Comparison of ENCODE assay signal across 21 cellular contexts in genomic region chr17:64003526-64004121, GRCh38. TPM values are rescaled to one million over a fixed set of nuclear protein-coding genes. Genes with fewer than 3 reads are reported as not detected.
A peak's percentile ranks its signal among the peaks of the same experiment; 100 is the strongest.
DNase-seq lines count a peak whose midpoint lies in the region; TF ChIP-seq lines count a peak whose summit lies in the region.
"Had no signal": no experiment of that assay in that cellular context is flagged by ENCODE, and none has a peak within 500 bp of the region (broad histone marks: within the 10 kb centered on the region; RNA-seq: fewer than 3 reads in every experiment).

No MANE protein-coding gene starts in this region.

- H3K4me1 ChIP-seq in sigmoid colon: peaks cover 0 to 8% (median 4%) of the 10 kb centered on the region in 4 donors
- H3K4me1 ChIP-seq in GM23248 (ENCODE audit: insufficient read depth): 0 out of 2 replicates have a peak, but pooled peaks cover 4% of the 10 kb centered on the region

- H3K9me3 Mint-ChIP-seq in chondrocyte (ENCODE audit: low read depth): no peaks in the 10 kb centered on the region
- H3K9me3 Mint-ChIP-seq in activated CD4-positive, alpha-beta T cell treated with anti-CD3 and anti-CD28 coated beads, Interleukin-2, amount 10 ng/mL, durations not matched to agents 24 days and 14 days: no peaks in the 10 kb centered on the region
- H3K9me3 Mint-ChIP-seq: nephron had no signal

- in situ Hi-C loops in GM13976 (cut with MboI; ENCODE audit: low sequenced_read_pairs, unreplicated experiment) (no loop called here), GM23248 (cut with MboI) (no loop called here)

- H3K4me1 Mint-ChIP-seq in chondrocyte (ENCODE audit: low read depth): peaks cover 9% of the 10 kb centered on the region
- H3K4me1 Mint-ChIP-seq in activated CD4-positive, alpha-beta T cell treated with anti-CD3 and anti-CD28 coated beads, Interleukin-2, amount 10 ng/mL, durations not matched to agents 24 days and 14 days: peaks cover 14% of the 10 kb centered on the region

- H3K4me3 ChIP-seq in sigmoid colon (no peak overlapping the region), GM23248 (no peak overlapping the region)
- H3K4me3 ChIP-seq: lung had no signal

- no peaks in the 10 kb centered on the region for H3K79me2 ChIP-seq in GM23248 (ENCODE audit: insufficient read depth)

- no peak overlapping the region for H2AFZ ChIP-seq in GM23248

- TF ChIP-seq EP300 in sigmoid colon (IDR thresholded peaks at IDR 0.05): no peak

- TF ChIP-seq CTCF in GM13976 (IDR thresholded peaks at IDR 0.05; ENCODE audit: borderline replicate concordance, control extremely low read depth, extremely low read depth, insufficient read depth, missing control alignments): no peak
- TF ChIP-seq CTCF in chondrocyte (IDR thresholded peaks at IDR 0.05): no peak
- TF ChIP-seq CTCF in sigmoid colon (IDR thresholded peaks at IDR 0.05): no peak

- no peak overlapping the region for H3K4me2 ChIP-seq in GM23248 (ENCODE audit: unreplicated experiment)

- 91 to 92% methylated on average over 13 of the region's 13 CpGs for WGBS in sigmoid colon, 2 donors
- WGBS in GM23248 (ENCODE audit: low coverage in 1 of 2, low lambda C conversion rate in 2 of 2, missing lambda C conversion rate in 2 of 2), 2 experiments: 68 to 73% methylated on average over 13 of the region's 13 CpGs

- no peaks in the 10 kb centered on the region for H4K20me1 ChIP-seq in GM23248 (ENCODE audit: insufficient read depth)

- peaks cover 2% of the 10 kb centered on the region for H3K27me3 Mint-ChIP-seq in chondrocyte (ENCODE audit: low read depth)
- no peaks in the 10 kb centered on the region for H3K27me3 Mint-ChIP-seq in activated CD4-positive, alpha-beta T cell treated with anti-CD3 and anti-CD28 coated beads, Interleukin-2, amount 10 ng/mL, durations not matched to agents 24 days and 14 days

- no peaks in the 10 kb centered on the region for H3K36me3 Mint-ChIP-seq in chondrocyte (ENCODE audit: low read depth)
- peaks cover 30% of the 10 kb centered on the region for H3K36me3 Mint-ChIP-seq in activated CD4-positive, alpha-beta T cell treated with anti-CD3 and anti-CD28 coated beads, Interleukin-2, amount 10 ng/mL, durations not matched to agents 24 days and 14 days (ENCODE audit: low read depth)

- intact Hi-C loops in sigmoid colon (cut with DNase I): no loop called here
- intact Hi-C loops in activated CD4-positive, alpha-beta T cell treated with anti-CD3 and anti-CD28 coated beads, Interleukin-2, amount 10 ng/mL, durations not matched to agents 24 days and 14 days (cut with micrococcal nuclease): no loop called here

- no peaks in the 10 kb centered on the region for H3F3A ChIP-seq in GM23248 (ENCODE audit: insufficient read depth)

- H3K9me2 ChIP-seq in GM23248 (ENCODE audit: insufficient read depth): no peaks in the 10 kb centered on the region

- H3K36me3 ChIP-seq in sigmoid colon: no peaks in the 10 kb centered on the region
- no peaks in the 10 kb centered on the region for H3K36me3 ChIP-seq in GM23248 (ENCODE audit: low read depth)

- H3K27ac ChIP-seq in sigmoid colon: no peak overlapping the region
- H3K27ac ChIP-seq in GM23248: no peak overlapping the region

- H3K4me3 Mint-ChIP-seq in chondrocyte (ENCODE audit: unreplicated experiment): no peak overlapping the region
- no peak overlapping the region for H3K4me3 Mint-ChIP-seq in activated CD4-positive, alpha-beta T cell treated with anti-CD3 and anti-CD28 coated beads, Interleukin-2, amount 10 ng/mL, durations not matched to agents 24 days and 14 days
- H3K4me3 Mint-ChIP-seq: nephron had no signal

- H3K9me3 ChIP-seq in sigmoid colon (no peaks in the 10 kb centered on the region), GM23248 (ENCODE audit: low read depth) (no peaks in the 10 kb centered on the region)
- H3K9me3 ChIP-seq: upper lobe of left lung had no signal

- H3K9ac ChIP-seq in GM23248: no peak overlapping the region

- H3K27me3 ChIP-seq in sigmoid colon: peaks cover 7 to 18% (median 14%) of the 10 kb centered on the region in 3 donors
- no peaks in the 10 kb centered on the region for H3K27me3 ChIP-seq in GM23248 (replicated peaks; ENCODE audit: insufficient read depth)
- H3K27me3 ChIP-seq: upper lobe of left lung had no signal

- no peak for TF ChIP-seq POLR2A in sigmoid colon (IDR thresholded peaks at IDR 0.05)

- H3K27ac Mint-ChIP-seq in chondrocyte (ENCODE audit: unreplicated experiment): no peak overlapping the region
- H3K27ac Mint-ChIP-seq in activated CD4-positive, alpha-beta T cell treated with anti-CD3 and anti-CD28 coated beads, Interleukin-2, amount 10 ng/mL, durations not matched to agents 24 days and 14 days: no peak overlapping the region
- H3K27ac Mint-ChIP-seq: nephron had no signal

- peak; percentile 14 for DNase-seq in activated T-cell treated with anti-CD3 and anti-CD28 coated beads, Interleukin-2, amount 50 U/mL, for 1 hour
- DNase-seq in activated T-cell treated with anti-CD3 and anti-CD28 coated beads for 4 hours (no peak), GM13976 (ENCODE audit: low spot score) (peak; percentile 17), chondrocyte (ENCODE audit: low spot score) (peak; percentile 55), sigmoid colon (peak; percentile 56), H4 (ENCODE audit: low spot score) (no peak), GM23248 (no peak)
- no peak for DNase-seq in activated CD4-positive, alpha-beta T cell treated with anti-CD3 and anti-CD28 coated beads, Interleukin-2, amount 10 ng/mL, durations not matched to agents 24 days and 14 days
- DNase-seq: activated CD4-positive, alpha-beta T cell treated with anti-CD3 and anti-CD28 coated beads, Interleukin-2, amount 50 U/mL, for 4 hours; activated gamma-delta T cell; cortex of kidney; erythroblast; MM.1S; NCI-H1694 treated with DMSO at 0.1 percent for 48 hours; stimulated activated naive CD4-positive, alpha-beta T cell treated with Interleukin-2 at 50 U/mL for 16 hours had no signal

RNA-seq across cellular contexts. Expression of gene PRR29, which starts 5.5 kb away (rescaled TPM):
- total RNA-seq in chondrocyte (0.28 to 0.35 TPM in 2 of 3 replicates, not detected in the other), sigmoid colon (not detected)
- polyA plus RNA-seq in sigmoid colon (under 1 TPM in 2 of 3 donors, not detected in 1; 0.22 to 0.60 TPM), GM23248 (2016; fragmentation: Nextera tagmentation; extraction: Ambion mirVana) (0.47 TPM in 1 of 2 replicates, not detected in the other)
- total RNA-seq in H4 (2014; rRNA removed; shearing (Covaris generic)): 0.27 and 2.3 TPM in 2 replicates
- 0.12 and 0.47 TPM in 2 replicates for total RNA-seq in activated CD4-positive, alpha-beta T cell treated with anti-CD3 and anti-CD28 coated beads, Interleukin-2, amount 10 ng/mL, durations not matched to agents 24 days and 14 days
- not detected in 2 replicates for total RNA-seq in GM23248 (2014; rRNA removed; shearing (Covaris generic))
- total RNA-seq: A673, RPMI7951 had no signal

RNA-seq across cellular contexts. Expression of gene ICAM2, which starts 16.8 kb away (rescaled TPM):
- total RNA-seq in chondrocyte: not detected in 3 replicates
- total RNA-seq in sigmoid colon: 10 to 100 TPM; 27.4 to 59.5 (median 29.9) TPM
- polyA plus RNA-seq in sigmoid colon: 10 to 100 TPM in 1 of 3 donors, 1 to 10 TPM in 2; 6.0 to 31.7 (median 7.4) TPM
- total RNA-seq in H4 (2014; rRNA removed; shearing (Covaris generic)): 0.14 TPM in 1 of 2 replicates, not detected in the other
- 62.2 TPM in 2 replicates for total RNA-seq in activated CD4-positive, alpha-beta T cell treated with anti-CD3 and anti-CD28 coated beads, Interleukin-2, amount 10 ng/mL, durations not matched to agents 24 days and 14 days
- total RNA-seq in GM23248 (2014; rRNA removed; shearing (Covaris generic)): 0.97 and 3.4 TPM in 2 replicates
- 0.94 and 1.3 TPM in 2 replicates for polyA plus RNA-seq in GM23248 (2016; fragmentation: Nextera tagmentation; extraction: Ambion mirVana)
- total RNA-seq: RPMI7951 had no signal

RNA-seq across cellular contexts. Expression of gene SCN4A, which starts 30.9 kb away (rescaled TPM):
- total RNA-seq in chondrocyte: not detected in 3 replicates
- total RNA-seq in sigmoid colon: 1 to 10 TPM in 2 of 4 donors, under 1 TPM in 2; 0.68 to 4.2 (median 1.0) TPM
- under 1 TPM in 2 of 3 donors, not detected in 1; 0.23 to 0.52 TPM for polyA plus RNA-seq in sigmoid colon
- total RNA-seq in H4 (2014; rRNA removed; shearing (Covaris generic)): 0.02 TPM in 2 replicates
- total RNA-seq in activated CD4-positive, alpha-beta T cell treated with anti-CD3 and anti-CD28 coated beads, Interleukin-2, amount 10 ng/mL, durations not matched to agents 24 days and 14 days: 0.05 and 0.40 TPM in 2 replicates
- total RNA-seq in GM23248 (2014; rRNA removed; shearing (Covaris generic)): not detected in 2 replicates
- polyA plus RNA-seq in GM23248 (2016; fragmentation: Nextera tagmentation; extraction: Ambion mirVana): not detected in 2 replicates
- total RNA-seq: glomerular endothelial cell, RPMI7951 had no signal

Comparison
In these comparisons a context has a peak if more than half of its experiments do, and no peak if none do; other contexts are left out.
1. DNase-seq: peak in activated T-cell treated with anti-CD3 and anti-CD28 coated beads, Interleukin-2, amount 50 U/mL, for 1 hour (single experiment), GM13976 (single experiment), chondrocyte (single experiment) and sigmoid colon (single experiment); none in activated T-cell treated with anti-CD3 and anti-CD28 coated beads for 4 hours (single experiment), H4 (single experiment), activated CD4-positive, alpha-beta T cell treated with anti-CD3 and anti-CD28 coated beads, Interleukin-2, amount 10 ng/mL, durations not matched to agents 24 days and 14 days (single experiment) and GM23248 (single experiment).